Comparison of ENCODE assay signal across 31 cellular contexts in genomic region chr2:119625226-119625625, GRCh38. TPM values are rescaled to one million over a fixed set of nuclear protein-coding genes. Genes with fewer than 3 reads are reported as not detected.
DNase-seq lines count a peak whose midpoint lies in the region; ATAC-seq, FAIRE-seq and TF ChIP-seq lines count a peak whose summit lies in the region.
"Had no signal": no experiment of that assay in that cellular context is flagged by ENCODE, and none has a peak within 500 bp of the region (broad histone marks: within the 10 kb centered on the region; RNA-seq: fewer than 3 reads in every experiment).

No MANE protein-coding gene starts in this region.

- in situ Hi-C loops in HepG2 (cut with HindIII; ENCODE audit: extremely low pct_ligation_motif_present, low pct_unique_long_range_greater_than_20kb), result no loop called here

- intact Hi-C loops in HepG2 (cut with micrococcal nuclease; ENCODE audit: unreplicated experiment), result no loop called here
- intact Hi-C loops in right lobe of liver (cut with DNase I), result no loop called here
- intact Hi-C loops in adrenal gland (cut with DNase I), result no loop called here

- no peak overlapping the region for H3K27ac ChIP-seq in HepG2 (ENCODE audit: extremely low read length, insufficient read depth, low read length)
- H3K27ac ChIP-seq in right lobe of liver, result no peak overlapping the region
- H3K27ac ChIP-seq in adrenal gland, result peak overlapping the region in 3 of 5 donors; percentile 4 to 76 (median 75)
- no peak overlapping the region for H3K27ac ChIP-seq in substantia nigra (ENCODE audit: low read depth, low read length, poor library complexity, severe bottlenecking)
- H3K27ac ChIP-seq: 22Rv1; A549; BLaER1; BLaER1 treated with 17β-estradiol and CSF1 and Interleukin-3, amounts not matched to agents 10 nM and 100 nM; C4-2B had no signal

- CTCF ChIA-PET in HepG2 (lab: Yijun Ruan, JAX; ENCODE audit: low intra/inter-chr PET ratio, low total read pairs), result no interaction called here

- no peak overlapping the region for H3K4me3 ChIP-seq in HepG2 (replicated peaks in 1 of 3; ENCODE audit: insufficient read depth in 1 of 3, low read depth in 2 of 3, low read length in 3 of 3)
- H3K4me3 ChIP-seq in right lobe of liver, result no peak overlapping the region
- H3K4me3 ChIP-seq in adrenal gland, result no peak overlapping the region
- H3K4me3 ChIP-seq: A549; BLaER1; BLaER1 treated with 17β-estradiol and CSF1 and Interleukin-3, amounts not matched to agents 10 nM and 100 nM had no signal

- no peak for TF ChIP-seq EP300 in HepG2 (IDR thresholded peaks at IDR 0.05; ENCODE audit: low read depth in 2 of 2, low read length in 2 of 2)
- no peak for TF ChIP-seq EP300 in HepG2 (CRISPR knock-in tag; IDR thresholded peaks at IDR 0.05; ENCODE audit: borderline replicate concordance)

- no TSS peak for BruUV-seq in HepG2 (replicated peaks; lab: Mats Ljungman, UMichigan)

- H2AFZ ChIP-seq in HepG2 (ENCODE audit: low read length), result no peak overlapping the region

- H3K4me1 ChIP-seq in HepG2 (ENCODE audit: insufficient read depth, low read length) (peaks cover 6% of the 10 kb centered on the region; the same call in 1 of the 2 replicates), right lobe of liver (no peaks in the 10 kb centered on the region), adrenal gland (replicated peaks in 1 of 2) (no peaks in the 10 kb centered on the region)
- H3K4me1 ChIP-seq: A549, BE2C, BLaER1, Caco-2 had no signal

- no peaks in the 10 kb centered on the region for H3K36me3 ChIP-seq in HepG2 (replicated peaks in 1 of 2; ENCODE audit: control insufficient read depth in 1 of 2, insufficient read depth in 2 of 2, low read length in 2 of 2)
- no peaks in the 10 kb centered on the region for H3K36me3 ChIP-seq in right lobe of liver
- no peaks in the 10 kb centered on the region for H3K36me3 ChIP-seq in adrenal gland (replicated peaks in 1 of 2)
- H3K36me3 ChIP-seq: BE2C; BLaER1; BLaER1 treated with 17β-estradiol and CSF1 and Interleukin-3, amounts not matched to agents 10 nM and 100 nM had no signal

- TF ChIP-seq RAD21 in HepG2 (CRISPR knock-in tag; IDR thresholded peaks at IDR 0.05), result no peak

- TF ChIP-seq POLR2A in HepG2 (IDR thresholded peaks at IDR 0.05; ENCODE audit: insufficient read depth in 1 of 2, low read depth in 2 of 2, low read length in 2 of 2) (no peak), right lobe of liver (IDR thresholded peaks at IDR 0.05) (no peak), adrenal gland (IDR thresholded peaks at IDR 0.05) (peak in 1 of 2 donors; percentile 10)

- H3K9ac ChIP-seq in HepG2 (ENCODE audit: insufficient read depth, low read depth, low read length), result no peak overlapping the region
- H3K9ac ChIP-seq: BLaER1; BLaER1 treated with 17β-estradiol and CSF1 and Interleukin-3, amounts not matched to agents 10 nM and 100 nM had no signal

- H3K9me3 ChIP-seq in HepG2 (ENCODE audit: low read length), result no peaks in the 10 kb centered on the region
- H3K9me3 ChIP-seq in right lobe of liver, result no peaks in the 10 kb centered on the region
- H3K9me3 ChIP-seq in adrenal gland (replicated peaks in 1 of 3), result no peaks in the 10 kb centered on the region
- H3K9me3 ChIP-seq: BE2C, Caco-2 had no signal

- H3K4me2 ChIP-seq in HepG2 (ENCODE audit: low read depth, low read length), result no peak overlapping the region
- H3K4me2 ChIP-seq: A549; BLaER1; BLaER1 treated with 17β-estradiol and CSF1 and Interleukin-3, amounts not matched to agents 10 nM and 100 nM had no signal

- FAIRE-seq in HepG2 (lab: Jason Lieb, UNC), result no peak
- FAIRE-seq: A204.1, A549, D721Med had no signal

- H4K20me1 ChIP-seq in HepG2 (ENCODE audit: insufficient read depth, low read length), result no peaks in the 10 kb centered on the region
- H4K20me1 ChIP-seq: BLaER1; BLaER1 treated with 17β-estradiol and CSF1 and Interleukin-3, amounts not matched to agents 10 nM and 100 nM had no signal

- ATAC-seq in HepG2 (0 out of 3 replicates have a peak, but pooled peaks have one; percentile 33), right lobe of liver (no peak)
- ATAC-seq: A549; CD8-positive, alpha-beta T cell had no signal

- POLR2A ChIA-PET in HepG2 (lab: Yijun Ruan, JAX), result no interaction called here

- 14% methylated on average over 3 of the region's 3 CpGs for WGBS in HepG2 (ENCODE audit: low lambda C conversion rate)
- 70% methylated on average over 3 of the region's 3 CpGs for WGBS in right lobe of liver (ENCODE audit: insufficient coverage, low coverage, low lambda C conversion rate, missing lambda C conversion rate)
- 40 to 56% (median 45%) methylated on average over 3 of the region's 3 CpGs for WGBS in adrenal gland, 4 donors

- peaks cover 0 to 7% of the 10 kb centered on the region in 2 experiments; a peak in 1 of 5 replicates for H3K27me3 ChIP-seq in HepG2 (ENCODE audit: control insufficient read depth in 1 of 2, insufficient read depth in 2 of 2, low read length in 2 of 2)
- no peaks in the 10 kb centered on the region for H3K27me3 ChIP-seq in right lobe of liver
- H3K27me3 ChIP-seq in adrenal gland, result no peaks in the 10 kb centered on the region
- H3K27me3 ChIP-seq: BE2C; BLaER1; BLaER1 treated with 17β-estradiol and CSF1 and Interleukin-3, amounts not matched to agents 10 nM and 100 nM had no signal

- DNase-seq in HepG2 (ENCODE audit: low spot score) (no peak), right lobe of liver (no peak), adrenal gland (peak; percentile 33 to 76 (median 58)), substantia nigra (lab: John Stamatoyannopoulos, UW) (no peak)
- DNase-seq: 8988T; ACHN; AML-193; BE2C; C1 segment of cervical spinal cord; Caco-2; Calu3; CD4-positive, alpha-beta memory T cell; CD4-positive, alpha-beta T cell; CD4-positive, CD25-positive, alpha-beta regulatory T cell; CD8-positive, alpha-beta memory T cell; CD8-positive, alpha-beta T cell; COR-L47; DMS 273 treated with DMSO at 0.1 percent for 48 hours; DMS153; DMS53; DMS79; DMS79 treated with DMSO at 0.1 percent for 48 hours; DND-41; EL had no signal

- TF ChIP-seq CTCF in HepG2 (CRISPR knock-in tag; IDR thresholded peaks at IDR 0.05), result no peak
- no peak for TF ChIP-seq CTCF in right lobe of liver (IDR thresholded peaks at IDR 0.05)
- no peak for TF ChIP-seq CTCF in adrenal gland (IDR thresholded peaks at IDR 0.05)

- no peaks in the 10 kb centered on the region for H3K79me2 ChIP-seq in HepG2 (ENCODE audit: insufficient read depth, low read length)

TF ChIP-seq in HepG2, 621 proteins besides CTCF, POLR2A, EP300 and RAD21 (continues in another document):
- no peak for TF ChIP-seq SIN3A (IDR thresholded peaks at IDR 0.05; ENCODE audit: borderline replicate concordance, low read depth, low read length)
- TF ChIP-seq ATF7 (IDR thresholded peaks at IDR 0.05), result no peak
- no peak for TF ChIP-seq ATF7 (CRISPR knock-in tag; IDR thresholded peaks at IDR 0.05)
- TF ChIP-seq SRSF4 (IDR thresholded peaks at IDR 0.05; ENCODE audit: low read depth, low read length, poor library complexity, severe bottlenecking), result no peak
- no peak for TF ChIP-seq SOX5 (CRISPR knock-in tag; IDR thresholded peaks at IDR 0.05; ENCODE audit: borderline replicate concordance)
- TF ChIP-seq RXRA (CRISPR knock-in tag; IDR thresholded peaks at IDR 0.05), result no peak
- TF ChIP-seq HOXA9 (CRISPR knock-in tag; IDR thresholded peaks at IDR 0.05; ENCODE audit: borderline replicate concordance), result no peak
- TF ChIP-seq ZNF496 (CRISPR knock-in tag; IDR thresholded peaks at IDR 0.05; ENCODE audit: insufficient replicate concordance), result no peak
- TF ChIP-seq DNMT3B (CRISPR knock-in tag; conservative IDR thresholded peaks at IDR 0.05), result no peak
- TF ChIP-seq GTF2F1 (IDR thresholded peaks at IDR 0.05; ENCODE audit: low read length), result no peak
- no peak for TF ChIP-seq SP5 (CRISPR knock-in tag; IDR thresholded peaks at IDR 0.05; ENCODE audit: borderline replicate concordance, low read depth)
- TF ChIP-seq KAT2B (IDR thresholded peaks at IDR 0.05; ENCODE audit: borderline replicate concordance, low read depth, low read length), result no peak
- TF ChIP-seq DRAP1 (CRISPR knock-in tag; IDR thresholded peaks at IDR 0.05), result no peak
- TF ChIP-seq CCAR2 (optimal IDR thresholded peaks at IDR 0.05; ENCODE audit: low read depth, low read length), result no peak
- no peak for TF ChIP-seq PAF1 (CRISPR knock-in tag; IDR thresholded peaks at IDR 0.05)

RNA-seq across cellular contexts. Expression of gene TMEM177, which starts 53.8 kb away (rescaled TPM):
- total RNA-seq in HepG2 (2016; rRNA removed; fragmentation: Illumina TruSeq; extraction: Trizol) (44.7 and 47.9 TPM in 2 replicates), right lobe of liver (10 to 100 TPM; 12.9 to 27.0 (median 17.9) TPM), adrenal gland (10 to 100 TPM in 5 of 8 donors, 1 to 10 TPM in 3; 3.8 to 16.4 (median 12.2) TPM)
- 15.4 and 16.3 TPM in 2 replicates for total RNA-seq in HepG2 (2016; cell fraction: cytosol; rRNA removed; fragmentation: Illumina TruSeq; extraction: Trizol; ENCODE audit: low read depth)
- 47.5 and 49.2 TPM in 2 replicates for total RNA-seq in HepG2 (2016; cell fraction: insoluble cytoplasmic fraction; rRNA removed; fragmentation: Illumina TruSeq; extraction: Trizol)
- total RNA-seq in HepG2 (2016; cell fraction: membrane; rRNA removed; fragmentation: Illumina TruSeq; extraction: Trizol), result 27.3 and 32.1 TPM in 2 replicates
- 26.1 and 27.7 TPM in 2 replicates for total RNA-seq in HepG2 (2016; cell fraction: nucleus; rRNA removed; fragmentation: Illumina TruSeq; extraction: Trizol)
- polyA plus RNA-seq in HepG2 (2011; rRNA removed) (34.7 and 46.6 TPM in 2 replicates), adrenal gland (10 to 100 TPM in 1 of 3 donors, 1 to 10 TPM in 2; 3.9 to 14.4 (median 7.4) TPM)
- 34.2 and 43.3 TPM in 2 replicates for polyA plus RNA-seq in HepG2 (2011; cell fraction: cytosol; rRNA removed)
- 46.4 and 51.6 TPM in 2 replicates for polyA plus RNA-seq in HepG2 (2011; cell fraction: nucleus; rRNA removed)
- 20.5 and 32.1 TPM in 2 replicates for polyA plus RNA-seq in HepG2 (2012)
- 12.8 and 13.4 TPM in 2 replicates for polyA plus RNA-seq in HepG2 (2016; cell fraction: cytosol; fragmentation: Illumina TruSeq; extraction: Trizol; ENCODE audit: low read depth)
- polyA plus RNA-seq in HepG2 (2016; cell fraction: insoluble cytoplasmic fraction; fragmentation: Illumina TruSeq; extraction: Trizol; ENCODE audit: low read depth), result 62.8 and 62.9 TPM in 2 replicates
- polyA plus RNA-seq in HepG2 (2016; cell fraction: membrane; fragmentation: Illumina TruSeq; extraction: Trizol; ENCODE audit: low read depth), result 19.9 and 21.6 TPM in 2 replicates
- 41.1 and 43.7 TPM in 2 replicates for polyA plus RNA-seq in HepG2 (2016; cell fraction: nucleus; fragmentation: Illumina TruSeq; extraction: Trizol; ENCODE audit: insufficient read depth, low read depth)
- 22.7 and 58.5 TPM in 2 replicates for polyA minus RNA-seq in HepG2 (2011; rRNA and poly(A)+ RNA removed; ENCODE audit: low replicate concordance)
- 13.8 and 15.2 TPM in 2 replicates for polyA minus RNA-seq in HepG2 (2011; cell fraction: cytosol; rRNA and poly(A)+ RNA removed)
- 49.2 and 53.5 TPM in 2 replicates for polyA minus RNA-seq in HepG2 (2011; cell fraction: nucleus; rRNA and poly(A)+ RNA removed)

Comparison
In these comparisons a context has a peak if more than half of its experiments do, and no peak if none do; other contexts are left out.
1. DNase-seq: peak in adrenal gland (7 of 7); none in HepG2 (single experiment), right lobe of liver (0 of 3) and substantia nigra (0 of 49).
2. H3K27ac ChIP-seq: peak in adrenal gland (3 of 5); none in HepG2 (single experiment), right lobe of liver (0 of 3) and substantia nigra (single experiment).